Comparison of ENCODE assay signal across 16 cellular contexts in genomic region chr9:636931-637591, GRCh38.
DNase-seq lines count a peak whose midpoint lies in the region; ATAC-seq and TF ChIP-seq lines count a peak whose summit lies in the region.
"Had no signal": no experiment of that assay in that cellular context is flagged by ENCODE, and none has a peak within 500 bp of the region (broad histone marks: within the 10 kb centered on the region; RNA-seq: fewer than 3 reads in every experiment).

No MANE protein-coding gene starts in this region.

- H3K4me3 ChIP-seq in fibroblast of mammary gland (ENCODE audit: control insufficient read depth, low read depth, low read length), result no peak overlapping the region
- H3K4me3 ChIP-seq: MG63, PC-9 had no signal

- no peak for DNase-seq in activated T-cell treated with anti-CD3 and anti-CD28 coated beads, Interleukin-2, amount 50 U/mL, for 72 hours
- DNase-seq in activated T-cell treated with anti-CD3 and anti-CD28 coated beads for 4 hours (no peak), ELR (ENCODE audit: low read depth) (peak; percentile 42), RKO (ENCODE audit: low spot score) (peak; percentile 40), fibroblast of mammary gland (ENCODE audit: low read depth) (peak; percentile 42), Right ventricle myocardium inferior (ENCODE audit: missing footprints) (no peak), GM19240 (ENCODE audit: insufficient read length, low spot score) (no peak)
- DNase-seq: CD4-positive, CD25-positive, alpha-beta regulatory T cell; GOT3; KG1; MG63; NCI-H1092 treated with DMSO at 0.1 percent for 48 hours; NCI-H1694; NCI-H446; PC-9 had no signal

- H3K4me1 Mint-ChIP-seq in activated T-cell treated with anti-CD3 and anti-CD28 coated beads, Interleukin-2, amount 50 U/mL, for 72 hours (ENCODE audit: low read depth), result peaks cover 37% of the 10 kb centered on the region

- H3K9me3 Mint-ChIP-seq in activated T-cell treated with anti-CD3 and anti-CD28 coated beads, Interleukin-2, amount 50 U/mL, for 72 hours, result peaks cover 2 to 4% of the 10 kb centered on the region in 2 donors

- H3K27ac Mint-ChIP-seq in activated T-cell treated with anti-CD3 and anti-CD28 coated beads, Interleukin-2, amount 50 U/mL, for 72 hours, result peak overlapping the region; percentile 98
- H3K27ac Mint-ChIP-seq: CD4-positive, CD25-positive, alpha-beta regulatory T cell had no signal

- peak overlapping the region in 1 of 2 donors; percentile 67 for H3K4me3 Mint-ChIP-seq in activated T-cell treated with anti-CD3 and anti-CD28 coated beads, Interleukin-2, amount 50 U/mL, for 72 hours

- peaks cover 4 to 9% of the 10 kb centered on the region in 2 donors for H3K36me3 Mint-ChIP-seq in activated T-cell treated with anti-CD3 and anti-CD28 coated beads, Interleukin-2, amount 50 U/mL, for 72 hours (ENCODE audit: insufficient read depth in 2 of 2)

- intact Hi-C loops in Right ventricle myocardium inferior (cut with DNase I), result no loop called here

- ATAC-seq in activated T-cell treated with anti-CD3 and anti-CD28 coated beads, Interleukin-2, amount 50 U/mL, for 72 hours (replicated peaks in 1 of 2), result peak; percentile 75 to 80
- ATAC-seq in GM21576 (IDR thresholded peaks at IDR 0.05; ENCODE audit: unreplicated experiment) (no peak), Right ventricle myocardium inferior (no peak)

- H3K27me3 Mint-ChIP-seq in activated T-cell treated with anti-CD3 and anti-CD28 coated beads, Interleukin-2, amount 50 U/mL, for 72 hours (ENCODE audit: low read depth), result no peaks in the 10 kb centered on the region
- H3K27me3 Mint-ChIP-seq: CD4-positive, CD25-positive, alpha-beta regulatory T cell had no signal

- TF ChIP-seq CTCF in fibroblast of mammary gland (conservative IDR thresholded peaks at IDR 0.05; ENCODE audit: control insufficient read depth, insufficient read depth, low read depth, low read length), result no peak

Comparison
In these comparisons a context has a peak if more than half of its experiments do, and no peak if none do; other contexts are left out.
1. ATAC-seq: peak in activated T-cell treated with anti-CD3 and anti-CD28 coated beads, Interleukin-2, amount 50 U/mL, for 72 hours (2 of 2); none in GM21576 (single experiment) and Right ventricle myocardium inferior (single experiment).
2. DNase-seq: peak in ELR (single experiment), RKO (single experiment) and fibroblast of mammary gland (single experiment); none in activated T-cell treated with anti-CD3 and anti-CD28 coated beads, Interleukin-2, amount 50 U/mL, for 72 hours (0 of 2), activated T-cell treated with anti-CD3 and anti-CD28 coated beads for 4 hours (single experiment), Right ventricle myocardium inferior (single experiment) and GM19240 (single experiment).